In genomic region chrX:71537743-71538142, GRCh38 we compare ENCODE assay signal across 21 cellular contexts. TPM values are rescaled to one million over a fixed set of nuclear protein-coding genes. Genes with fewer than 3 reads are reported as not detected.
DNase-seq lines count a peak whose midpoint lies in the region; ATAC-seq and TF ChIP-seq lines count a peak whose summit lies in the region.
"Had no signal": no experiment of that assay in that cellular context is flagged by ENCODE, and none has a peak within 500 bp of the region (broad histone marks: within the 10 kb centered on the region; RNA-seq: fewer than 3 reads in every experiment).

No MANE protein-coding gene starts in this region.

- H3K36me3 ChIP-seq in PC-3 (ENCODE audit: low read depth, low read length) (peaks cover 30% of the 10 kb centered on the region), upper lobe of right lung (peaks cover 10% of the 10 kb centered on the region)
- H3K36me3 ChIP-seq: breast epithelium, prostate gland, uterus had no signal

- TF ChIP-seq CTCF in PC-3 (conservative IDR thresholded peaks at IDR 0.05; ENCODE audit: low read depth, low read length) (no peak), brain (conservative IDR thresholded peaks at IDR 0.05) (no peak), upper lobe of right lung (IDR thresholded peaks at IDR 0.05) (no peak)

- H3K9me3 ChIP-seq in PC-3 (ENCODE audit: low read length) (no peaks in the 10 kb centered on the region), upper lobe of right lung (no peaks in the 10 kb centered on the region)
- H3K9me3 ChIP-seq: breast epithelium, prostate gland, uterus had no signal

- DNase-seq in activated naive CD4-positive, alpha-beta T cell treated with anti-CD3 and anti-CD28 coated beads for 36 hours: no peak
- no peak for DNase-seq in activated naive CD4-positive, alpha-beta T cell treated with Interleukin-2 at 50 U/mL for 16 hours
- no peak for DNase-seq in PC-3
- no peak for DNase-seq in stimulated activated naive B cell treated with anti-CD40 and anti-IgM and Interleukin-4, amounts not matched to agents 10 μg/mL and 1 μg/mL and 100 μg/mL, for 72 hours
- DNase-seq in upper lobe of right lung: no peak
- DNase-seq in stimulated activated CD4-positive, alpha-beta T cell treated with anti-CD3 and anti-CD28 coated beads, Interleukin-4, amount 100 ng/mL, for 1 hour: no peak
- DNase-seq: activated CD4-positive, alpha-beta T cell treated with anti-CD3 and anti-CD28 coated beads for 1 hour; activated effector memory CD4-positive, alpha-beta T cell treated with Interleukin-2 at 50 U/mL for 16 hours; GF-D8; NCI-H187; NCI-H446 treated with DMSO at 0.1 percent for 48 hours; SHP77; stimulated activated CD4-positive, alpha-beta T cell treated with anti-CD3 and anti-CD28 coated beads, Interleukin-12 subunit alpha, Interleukin-12 subunit beta, amount 100 ng/mL, for 4 hours; T-helper 9 cell; uterus had no signal

- H3K27me3 ChIP-seq in PC-3 (ENCODE audit: low read length): no peaks in the 10 kb centered on the region
- no peaks in the 10 kb centered on the region for H3K27me3 ChIP-seq in upper lobe of right lung
- H3K27me3 ChIP-seq: esophagus muscularis mucosa, uterus had no signal

- BruUV-seq in PC-3 (replicated peaks; lab: Mats Ljungman, UMichigan): no TSS peak

- peaks cover 99% of the 10 kb centered on the region for H3K79me2 ChIP-seq in PC-3 (ENCODE audit: low read length)

- H3K27me3 Mint-ChIP-seq in activated naive CD4-positive, alpha-beta T cell treated with anti-CD3 and anti-CD28 coated beads for 36 hours (ENCODE audit: low read depth): no peaks in the 10 kb centered on the region
- peaks cover 6% of the 10 kb centered on the region for H3K27me3 Mint-ChIP-seq in brain
- no peaks in the 10 kb centered on the region for H3K27me3 Mint-ChIP-seq in stimulated activated naive B cell treated with anti-CD40 and anti-IgM and Interleukin-4, amounts not matched to agents 10 μg/mL and 1 μg/mL and 100 μg/mL, for 72 hours

- H3K9ac ChIP-seq in PC-3 (ENCODE audit: low read length): no peak overlapping the region

- peaks cover 54% of the 10 kb centered on the region for H3K4me1 ChIP-seq in PC-3 (ENCODE audit: insufficient read depth, low read length)
- peaks cover 28% of the 10 kb centered on the region for H3K4me1 ChIP-seq in upper lobe of right lung
- H3K4me1 ChIP-seq: breast epithelium, prostate gland, uterus had no signal

- no peak overlapping the region for H2AFZ ChIP-seq in PC-3 (ENCODE audit: low read length)

- intact Hi-C loops in activated naive CD4-positive, alpha-beta T cell treated with anti-CD3 and anti-CD28 coated beads for 36 hours (cut with micrococcal nuclease): no loop called here
- intact Hi-C loops in PC-3 (cut with micrococcal nuclease) (no loop called here), upper lobe of right lung (cut with DNase I) (no loop called here)

- H3K4me3 Mint-ChIP-seq in activated naive CD4-positive, alpha-beta T cell treated with anti-CD3 and anti-CD28 coated beads for 36 hours: peak overlapping the region; percentile 96
- peak overlapping the region in 4 of 5 experiments; percentile 43 to 63 (median 56) for H3K4me3 Mint-ChIP-seq in brain
- H3K4me3 Mint-ChIP-seq in stimulated activated naive B cell treated with anti-CD40 and anti-IgM and Interleukin-4, amounts not matched to agents 10 μg/mL and 1 μg/mL and 100 μg/mL, for 72 hours: peak overlapping the region; percentile 11 to 30

- peaks cover 14% of the 10 kb centered on the region for H3F3A ChIP-seq in PC-3 (ENCODE audit: low read length, unreplicated experiment)

- no peaks in the 10 kb centered on the region for H3K9me3 Mint-ChIP-seq in activated naive CD4-positive, alpha-beta T cell treated with anti-CD3 and anti-CD28 coated beads for 36 hours
- peaks cover 0 to 12% (median 0%) of the 10 kb centered on the region in 5 experiments for H3K9me3 Mint-ChIP-seq in brain
- H3K9me3 Mint-ChIP-seq in stimulated activated naive B cell treated with anti-CD40 and anti-IgM and Interleukin-4, amounts not matched to agents 10 μg/mL and 1 μg/mL and 100 μg/mL, for 72 hours: no peaks in the 10 kb centered on the region
- H3K9me3 Mint-ChIP-seq: nephron had no signal

- H3K27ac Mint-ChIP-seq in activated naive CD4-positive, alpha-beta T cell treated with anti-CD3 and anti-CD28 coated beads for 36 hours: peak overlapping the region; percentile 93
- no peak overlapping the region for H3K27ac Mint-ChIP-seq in brain
- H3K27ac Mint-ChIP-seq in stimulated activated naive B cell treated with anti-CD40 and anti-IgM and Interleukin-4, amounts not matched to agents 10 μg/mL and 1 μg/mL and 100 μg/mL, for 72 hours: no peak overlapping the region
- H3K27ac Mint-ChIP-seq: nephron had no signal

- POLR2A ChIA-PET in PC-3 (lab: Charles Lee; ENCODE audit: unreplicated experiment): no interaction called here

- peak overlapping the region; percentile 8; the same call in 1 of the 2 replicates for H3K4me2 ChIP-seq in PC-3 (ENCODE audit: low read length)

- peaks cover 65% of the 10 kb centered on the region for H3K36me3 Mint-ChIP-seq in activated naive CD4-positive, alpha-beta T cell treated with anti-CD3 and anti-CD28 coated beads for 36 hours (ENCODE audit: low read depth)
- peaks cover 14% of the 10 kb centered on the region for H3K36me3 Mint-ChIP-seq in brain
- peaks cover 16 to 28% of the 10 kb centered on the region in 2 donors for H3K36me3 Mint-ChIP-seq in stimulated activated naive B cell treated with anti-CD40 and anti-IgM and Interleukin-4, amounts not matched to agents 10 μg/mL and 1 μg/mL and 100 μg/mL, for 72 hours

- H3K27ac ChIP-seq in PC-3 (ENCODE audit: low read length): no peak overlapping the region
- H3K27ac ChIP-seq in upper lobe of right lung: no peak overlapping the region
- H3K27ac ChIP-seq: breast epithelium, esophagus muscularis mucosa, prostate gland, uterus had no signal

- CTCF ChIA-PET in activated naive CD4-positive, alpha-beta T cell treated with anti-CD3 and anti-CD28 coated beads for 36 hours (lab: Charles Lee): no interaction called here
- CTCF ChIA-PET in PC-3 (lab: Charles Lee): no interaction called here

- peaks cover 32% of the 10 kb centered on the region for H3K4me1 Mint-ChIP-seq in activated naive CD4-positive, alpha-beta T cell treated with anti-CD3 and anti-CD28 coated beads for 36 hours (ENCODE audit: low read depth)
- peaks cover 56% of the 10 kb centered on the region for H3K4me1 Mint-ChIP-seq in brain
- peaks cover 9 to 34% of the 10 kb centered on the region in 2 donors for H3K4me1 Mint-ChIP-seq in stimulated activated naive B cell treated with anti-CD40 and anti-IgM and Interleukin-4, amounts not matched to agents 10 μg/mL and 1 μg/mL and 100 μg/mL, for 72 hours

- H3K4me3 ChIP-seq in PC-3 (ENCODE audit: low read length) (no peak overlapping the region), upper lobe of right lung (no peak overlapping the region)
- H3K4me3 ChIP-seq: esophagus muscularis mucosa, prostate gland, uterus had no signal

- peaks cover 87% of the 10 kb centered on the region for H4K20me1 ChIP-seq in PC-3 (ENCODE audit: low read length)

- ATAC-seq in PC-3 (no peak), upper lobe of right lung (no peak), GM19452 (IDR thresholded peaks at IDR 0.05; ENCODE audit: unreplicated experiment) (no peak)
- no peak for ATAC-seq in stimulated activated naive B cell treated with anti-CD40 and anti-IgM and Interleukin-4, amounts not matched to agents 10 μg/mL and 1 μg/mL and 100 μg/mL, for 72 hours (replicated peaks)

- no peaks in the 10 kb centered on the region for H3K9me2 ChIP-seq in PC-3 (replicated peaks; ENCODE audit: low read length)

RNA-seq across cellular contexts. Expression of gene OGT, which starts 4.8 kb away (rescaled TPM):
- 100 to 1,000 TPM; 307 to 323 TPM for total RNA-seq in activated naive CD4-positive, alpha-beta T cell treated with anti-CD3 and anti-CD28 coated beads for 36 hours
- 94.2 and 99.8 TPM in 2 replicates for total RNA-seq in PC-3 (2014; rRNA removed)
- polyA plus RNA-seq in brain (ENCODE audit: insufficient read depth, low read depth, low replicate concordance): 24.4 TPM
- 129 TPM for total RNA-seq in upper lobe of right lung

RNA-seq across cellular contexts. Expression of gene GCNA, which starts 40.5 kb away (rescaled TPM):
- total RNA-seq in activated naive CD4-positive, alpha-beta T cell treated with anti-CD3 and anti-CD28 coated beads for 36 hours: 1 to 10 TPM; 2.8 to 2.9 TPM
- 1.6 and 2.9 TPM in 2 replicates for total RNA-seq in PC-3 (2014; rRNA removed)
- polyA plus RNA-seq in brain (ENCODE audit: insufficient read depth, low read depth, low replicate concordance): 0.15 TPM
- total RNA-seq in upper lobe of right lung: 3.4 TPM

Comparison
In these comparisons a context has a peak if more than half of its experiments do, and no peak if none do; other contexts are left out.
1. H3K4me3 Mint-ChIP-seq: peak in every context shown above with its lines; median percentile 96 in activated naive CD4-positive, alpha-beta T cell treated with anti-CD3 and anti-CD28 coated beads for 36 hours; 56 in brain; 20 in stimulated activated naive B cell treated with anti-CD40 and anti-IgM and Interleukin-4, amounts not matched to agents 10 μg/mL and 1 μg/mL and 100 μg/mL, for 72 hours.